In the genomic region with DNA sequence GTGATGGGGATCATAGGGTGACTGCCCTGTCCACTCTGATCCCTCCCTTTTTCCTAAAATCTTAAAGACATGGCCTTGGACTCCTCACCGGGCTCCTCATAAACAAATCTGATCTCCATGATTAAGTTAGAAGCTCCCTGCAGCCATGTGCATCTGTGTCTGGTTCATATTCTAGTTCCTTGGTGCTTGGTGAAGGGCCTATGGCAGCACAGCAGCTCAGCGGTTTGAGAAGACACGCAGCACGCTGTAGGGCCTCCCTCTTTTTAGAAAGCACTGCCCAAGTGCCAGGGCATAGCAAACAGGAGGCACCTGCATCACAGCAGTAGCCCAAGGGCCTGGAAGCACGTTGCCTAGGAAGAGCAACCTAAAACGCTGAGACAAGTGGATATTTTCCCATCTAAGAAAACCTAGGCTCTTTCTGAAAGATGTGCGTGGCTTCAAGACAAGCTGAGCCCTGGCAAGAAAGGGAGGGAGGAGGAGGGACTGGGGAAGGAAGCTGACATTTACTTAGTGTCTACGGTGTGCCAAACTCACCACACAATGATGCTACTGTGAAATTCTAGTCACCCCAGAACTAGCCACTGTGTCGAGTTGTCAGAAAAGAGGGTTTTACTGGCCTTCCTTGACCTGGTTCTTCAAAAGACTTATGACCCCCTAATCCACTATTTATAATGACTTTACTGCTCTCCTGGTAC, we compare ENCODE assay signal across 2 cellular contexts.
TF ChIP-seq lines count a peak whose summit lies in the region.

No MANE protein-coding gene starts in this region.

TF ChIP-seq in HepG2, 621 proteins besides CTCF, POLR2A, EP300 and RAD21:
- TF ChIP-seq, protein P1, sequence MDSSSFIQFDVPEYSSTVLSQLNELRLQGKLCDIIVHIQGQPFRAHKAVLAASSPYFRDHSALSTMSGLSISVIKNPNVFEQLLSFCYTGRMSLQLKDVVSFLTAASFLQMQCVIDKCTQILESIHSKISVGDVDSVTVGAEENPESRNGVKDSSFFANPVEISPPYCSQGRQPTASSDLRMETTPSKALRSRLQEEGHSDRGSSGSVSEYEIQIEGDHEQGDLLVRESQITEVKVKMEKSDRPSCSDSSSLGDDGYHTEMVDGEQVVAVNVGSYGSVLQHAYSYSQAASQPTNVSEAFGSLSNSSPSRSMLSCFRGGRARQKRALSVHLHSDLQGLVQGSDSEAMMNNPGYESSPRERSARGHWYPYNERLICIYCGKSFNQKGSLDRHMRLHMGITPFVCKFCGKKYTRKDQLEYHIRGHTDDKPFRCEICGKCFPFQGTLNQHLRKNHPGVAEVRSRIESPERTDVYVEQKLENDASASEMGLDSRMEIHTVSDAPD (CRISPR knock-in tag; IDR thresholded peaks at IDR 0.05) = 0 out of 2 replicates have a peak, but pooled peaks have one; percentile 30
- TF ChIP-seq ZNF20 (CRISPR knock-in tag; IDR thresholded peaks at IDR 0.05) = no peak

TF ChIP-seq in IMR-90, 13 proteins besides CTCF, POLR2A, EP300 and RAD21:
- no peak for TF ChIP-seq RFX5 (IDR thresholded peaks at IDR 0.05; ENCODE audit: low read depth, low read length)
- TF ChIP-seq NFE2L2 (IDR thresholded peaks at IDR 0.05; ENCODE audit: low read depth, low read length) = no peak
- no peak for TF ChIP-seq FOS (IDR thresholded peaks at IDR 0.05; ENCODE audit: low read depth, low read length)
- no peak for TF ChIP-seq CHD1 (IDR thresholded peaks at IDR 0.05; ENCODE audit: low read depth, low read length)
- no peak for TF ChIP-seq BHLHE40 (IDR thresholded peaks at IDR 0.05; ENCODE audit: low read depth, low read length)
- no peak for TF ChIP-seq MAZ (IDR thresholded peaks at IDR 0.05; ENCODE audit: borderline replicate concordance, low read depth, low read length)
